ENCODE assay signal across 8 cellular contexts in genomic region chr16:2473999-2474876, GRCh38. TPM values are rescaled to one million over a fixed set of nuclear protein-coding genes. Genes with fewer than 3 reads are reported as not detected.
A peak's percentile ranks its signal among the peaks of the same experiment; 100 is the strongest.
DNase-seq lines count a peak whose midpoint lies in the region; ATAC-seq and TF ChIP-seq lines count a peak whose summit lies in the region.

No MANE protein-coding gene starts in this region.

- no CpG with 5 or more reads among the region's 100 CpGs for WGBS in iPS DF 6.9 (ENCODE audit: insufficient coverage, insufficient read length)

- CTCF ChIA-PET in T-cell (lab: Charles Lee), result no interaction called here

- no peak overlapping the region for H3K27ac Mint-ChIP-seq in T-cell

- peak overlapping the region; percentile 64 to 76 (median 72) for H3K4me3 Mint-ChIP-seq in T-cell

- H3K4me3 ChIP-seq in astrocyte of the cerebellum (ENCODE audit: low read depth, low read length) (peak overlapping the region; percentile 65), iPS DF 6.9 (ENCODE audit: low read length) (peak overlapping the region; percentile 74), skeletal muscle cell (ENCODE audit: low read depth, low read length) (peak overlapping the region; percentile 84)

- ATAC-seq in T-cell (replicated peaks in 1 of 4), result peak; percentile 74 to 81 (median 78)

- peaks cover 10 to 28% of the 10 kb centered on the region in 2 donors for H3K27me3 Mint-ChIP-seq in T-cell

- POLR2A ChIA-PET in T-cell (lab: Charles Lee), result no interaction called here

- in situ Hi-C loops in astrocyte of the cerebellum (cut with HindIII; ENCODE audit: low sequenced_read_pairs), result no loop called here

- TF ChIP-seq CTCF in astrocyte of the cerebellum (IDR thresholded peaks at IDR 0.05; ENCODE audit: low read depth, low read length, missing control alignments), result no peak

- no peaks in the 10 kb centered on the region for H3K9me3 Mint-ChIP-seq in T-cell

- peaks cover 11% of the 10 kb centered on the region for H3K4me1 ChIP-seq in iPS DF 6.9 (ENCODE audit: control insufficient read depth, insufficient read depth, low read length)

- no peak overlapping the region for H3K27ac ChIP-seq in iPS DF 6.9 (ENCODE audit: low read length)

- H3K36me3 ChIP-seq in iPS DF 6.9 (ENCODE audit: control insufficient read depth, insufficient read depth, low read length), result no peaks in the 10 kb centered on the region

- peaks cover 13% of the 10 kb centered on the region for H3K27me3 ChIP-seq in iPS DF 6.9 (ENCODE audit: control insufficient read depth, insufficient read depth, low read length)

- H3K36me3 Mint-ChIP-seq in T-cell, result no peaks in the 10 kb centered on the region

- DNase-seq in DMS153 (lab: John Stamatoyannopoulos, UW) (peak; percentile 27), DMS153 treated with DMSO at 0.1 percent for 48 hours (lab: John Stamatoyannopoulos, UW; ENCODE audit: unreplicated experiment) (no peak), HK-2 (ENCODE audit: unreplicated experiment) (peak; percentile 48), T-cell (peak; percentile 17 to 70 (median 54)), astrocyte of the cerebellum (ENCODE audit: low read depth) (no peak), iPS DF 6.9 (ENCODE audit: low read depth, low spot score) (no peak), skeletal muscle cell (ENCODE audit: low read depth) (no peak), Kasumi-1 (lab: John Stamatoyannopoulos, UW) (no peak)

- no peaks in the 10 kb centered on the region for H3K9me3 ChIP-seq in iPS DF 6.9 (ENCODE audit: control insufficient read depth, insufficient read depth, low read length)

- H3K4me1 Mint-ChIP-seq in T-cell, result peaks cover 21 to 27% (median 24%) of the 10 kb centered on the region in 3 donors

RNA-seq across cellular contexts. Expression of gene TBC1D24, which starts 0.7 kb away (rescaled TPM):
- total RNA-seq in T-cell, result 10 to 100 TPM in 3 of 5 donors, 1 to 10 TPM in 2; 8.3 to 22.2 (median 10.7) TPM

RNA-seq across cellular contexts. Expression of gene NTN3, which starts 3.1 kb away (rescaled TPM):
- not detected for total RNA-seq in T-cell

RNA-seq across cellular contexts. Expression of gene TEDC2, which starts 14.3 kb away (rescaled TPM):
- total RNA-seq in T-cell, result 1 to 10 TPM in 2 of 5 donors, under 1 TPM in 3; 0.85 to 1.8 (median 0.93) TPM

RNA-seq across cellular contexts. Expression of gene ATP6V0C, which starts 39.5 kb away (rescaled TPM):
- total RNA-seq in T-cell, result 100 to 1,000 TPM; 122 to 161 (median 128) TPM

RNA-seq across cellular contexts. Expression of gene CCNF, which starts 45.0 kb away (rescaled TPM):
- 1 to 10 TPM; 3.5 to 5.1 (median 4.0) TPM for total RNA-seq in T-cell

Comparison
In these comparisons a context has a peak if more than half of its experiments do, and no peak if none do; other contexts are left out.
1. DNase-seq: peak in DMS153 (single experiment), HK-2 (single experiment) and T-cell (34 of 34); none in DMS153 treated with DMSO at 0.1 percent for 48 hours (single experiment), astrocyte of the cerebellum (single experiment), iPS DF 6.9 (single experiment), skeletal muscle cell (single experiment) and Kasumi-1 (0 of 2).
2. Peak in every context shown above with its lines, with median percentiles within 50 percentile points of each other: H3K4me3 ChIP-seq.